ENCODE assay signal across 19 cellular contexts in genomic region chr2:58769494-58770239, GRCh38.
"Had no signal": no experiment of that assay in that cellular context is flagged by ENCODE, and none has a peak within 500 bp of the region (broad histone marks: within the 10 kb centered on the region; RNA-seq: fewer than 3 reads in every experiment).

No MANE protein-coding gene starts in this region.

- H3K27ac Mint-ChIP-seq: activated CD4-positive, alpha-beta T cell treated with anti-CD3 and anti-CD28 coated beads, Interleukin-2, amount 10 ng/mL, durations not matched to agents 7 days and 5 days; activated CD8-positive, alpha-beta T cell treated with anti-CD3 and anti-CD28 coated beads, Interleukin-2, amount 10 ng/mL, durations not matched to agents 7 days and 5 days; activated naive CD4-positive, alpha-beta T cell treated with anti-CD3 and anti-CD28 coated beads, Interleukin-2, amount 10 ng/mL, durations not matched to agents 7 days and 5 days; activated naive CD8-positive, alpha-beta T cell treated with anti-CD3 and anti-CD28 coated beads, Interleukin-2, amount 50 U/mL, for 24 hours; natural killer cell treated with Interleukin-12 subunit alpha and Interleukin-12 subunit beta and Interleukin-15 and Interleukin-18, amount 100 ng/mL, for 72 hours had no signal

- DNase-seq: activated CD4-positive, alpha-beta T cell treated with anti-CD3 and anti-CD28 coated beads, Interleukin-2, amount 10 ng/mL, durations not matched to agents 7 days and 5 days; activated CD8-positive, alpha-beta memory T cell treated with anti-CD3 and anti-CD28 coated beads, Interleukin-2, amount 50 U/mL, for 4 hours; activated CD8-positive, alpha-beta T cell treated with anti-CD3 and anti-CD28 coated beads, Interleukin-2, amount 10 ng/mL, durations not matched to agents 7 days and 5 days; activated effector memory CD4-positive, alpha-beta T cell treated with Interleukin-2 at 50 U/mL for 16 hours; activated naive CD4-positive, alpha-beta T cell treated with anti-CD3 and anti-CD28 coated beads, Interleukin-2, amount 10 ng/mL, durations not matched to agents 7 days and 5 days; activated naive CD8-positive, alpha-beta T cell treated with anti-CD3 and anti-CD28 coated beads, Interleukin-2, amount 50 U/mL, for 24 hours; activated T-cell treated with anti-CD3 and anti-CD28 coated beads, Interleukin-2, amount 50 U/mL, for 48 hours; brain microvascular endothelial cell; central memory CD4-positive, alpha-beta T cell; dorsolateral prefrontal cortex; hippocampal formation; left cardiac atrium; mesenchymal stem cell; nucleus accumbens; stimulated activated CD4-positive, alpha-beta T cell treated with anti-CD3 and anti-CD28 coated beads, Interleukin-2, amount 100 ng/mL, for 24 hours; stimulated activated naive CD4-positive, alpha-beta T cell treated with Interleukin-2 at 50 U/mL for 16 hours; thyroid gland had no signal

- H3K4me1 Mint-ChIP-seq: activated naive CD4-positive, alpha-beta T cell treated with anti-CD3 and anti-CD28 coated beads, Interleukin-2, amount 10 ng/mL, durations not matched to agents 7 days and 5 days had no signal

- H3K36me3 Mint-ChIP-seq: activated naive CD4-positive, alpha-beta T cell treated with anti-CD3 and anti-CD28 coated beads, Interleukin-2, amount 10 ng/mL, durations not matched to agents 7 days and 5 days; natural killer cell treated with Interleukin-12 subunit alpha and Interleukin-12 subunit beta and Interleukin-15 and Interleukin-18, amount 100 ng/mL, for 72 hours had no signal

- ATAC-seq: activated CD4-positive, CD25-positive, alpha-beta regulatory T cell treated with anti-CD3 and anti-CD28 coated beads, Interleukin-2, amount 50 U/mL, for 24 hours; activated CD8-positive, alpha-beta T cell treated with anti-CD3 and anti-CD28 coated beads, Interleukin-2, amount 10 ng/mL, durations not matched to agents 7 days and 5 days; activated naive CD8-positive, alpha-beta T cell treated with anti-CD3 and anti-CD28 coated beads, Interleukin-2, amount 50 U/mL, for 24 hours; left cardiac atrium; natural killer cell treated with Interleukin-12 subunit alpha and Interleukin-12 subunit beta and Interleukin-15 and Interleukin-18, amount 100 ng/mL, for 72 hours had no signal

- H3K27me3 Mint-ChIP-seq: activated naive CD4-positive, alpha-beta T cell treated with anti-CD3 and anti-CD28 coated beads, Interleukin-2, amount 10 ng/mL, durations not matched to agents 7 days and 5 days; activated naive CD8-positive, alpha-beta T cell treated with anti-CD3 and anti-CD28 coated beads, Interleukin-2, amount 50 U/mL, for 24 hours had no signal

- H3K4me3 Mint-ChIP-seq: activated CD4-positive, alpha-beta T cell treated with anti-CD3 and anti-CD28 coated beads, Interleukin-2, amount 10 ng/mL, durations not matched to agents 7 days and 5 days; activated CD8-positive, alpha-beta T cell treated with anti-CD3 and anti-CD28 coated beads, Interleukin-2, amount 10 ng/mL, durations not matched to agents 7 days and 5 days; activated naive CD4-positive, alpha-beta T cell treated with anti-CD3 and anti-CD28 coated beads, Interleukin-2, amount 10 ng/mL, durations not matched to agents 7 days and 5 days; activated naive CD8-positive, alpha-beta T cell treated with anti-CD3 and anti-CD28 coated beads, Interleukin-2, amount 50 U/mL, for 24 hours; natural killer cell treated with Interleukin-12 subunit alpha and Interleukin-12 subunit beta and Interleukin-15 and Interleukin-18, amount 100 ng/mL, for 72 hours had no signal

- H3K9me3 Mint-ChIP-seq: activated CD4-positive, alpha-beta T cell treated with anti-CD3 and anti-CD28 coated beads, Interleukin-2, amount 10 ng/mL, durations not matched to agents 7 days and 5 days; activated naive CD4-positive, alpha-beta T cell treated with anti-CD3 and anti-CD28 coated beads, Interleukin-2, amount 10 ng/mL, durations not matched to agents 7 days and 5 days; activated naive CD8-positive, alpha-beta T cell treated with anti-CD3 and anti-CD28 coated beads, Interleukin-2, amount 50 U/mL, for 24 hours; natural killer cell treated with Interleukin-12 subunit alpha and Interleukin-12 subunit beta and Interleukin-15 and Interleukin-18, amount 100 ng/mL, for 72 hours had no signal
